In the genomic region with DNA sequence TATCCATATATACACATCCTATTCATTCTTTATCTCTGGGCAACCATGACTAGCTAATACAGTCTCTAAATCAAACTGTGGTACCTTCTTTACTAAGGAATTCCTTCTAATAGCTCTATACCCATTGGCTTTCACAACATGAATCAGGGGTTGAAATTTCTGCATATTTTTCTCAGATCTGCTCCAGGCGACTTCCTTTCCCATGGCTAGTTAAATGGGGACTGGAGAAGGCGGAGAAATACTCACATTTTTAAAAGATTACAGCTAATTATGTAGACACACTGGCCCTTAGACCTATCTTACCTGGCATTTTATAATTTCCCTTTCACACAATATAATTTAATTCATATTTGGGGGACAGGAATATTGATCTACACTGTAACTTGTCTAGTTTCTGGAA, we compare ENCODE assay signal across 22 cellular contexts. TPM values are rescaled to one million over a fixed set of nuclear protein-coding genes. Genes with fewer than 3 reads are reported as not detected.
DNase-seq lines count a peak whose midpoint lies in the region; ATAC-seq and TF ChIP-seq lines count a peak whose summit lies in the region.
"Had no signal": no experiment of that assay in that cellular context is flagged by ENCODE, and none has a peak within 500 bp of the region (broad histone marks: within the 10 kb centered on the region; RNA-seq: fewer than 3 reads in every experiment).

No MANE protein-coding gene starts in this region.

- H3K4me2 ChIP-seq in SK-N-SH (no peak overlapping the region), mesendoderm (ENCODE audit: low read length) (no peak overlapping the region)

- H3K23ac ChIP-seq in mesendoderm (ENCODE audit: low read length), result no peak overlapping the region

- peak overlapping the region; percentile 32 for H3K4me3 Mint-ChIP-seq in stimulated activated naive CD8-positive, alpha-beta T cell treated with anti-CD3 and anti-CD28 coated beads, Interleukin-15, Interleukin-2, amounts not matched to agents 100 ng/mL and 50 ng/mL, for 24 hours

- no peak overlapping the region for H3K9ac ChIP-seq in SK-N-SH
- H3K9ac ChIP-seq in mesendoderm (ENCODE audit: low read length), result no peak overlapping the region

- CTCF ChIA-PET in SK-N-SH (lab: Yijun Ruan, JAX), result no interaction called here

- H3K56ac ChIP-seq in mesendoderm (ENCODE audit: low read length), result no peak overlapping the region

- no peak overlapping the region for H2BK5ac ChIP-seq in mesendoderm (ENCODE audit: low read length)

- no peak for TF ChIP-seq CTCF in SK-N-SH (IDR thresholded peaks at IDR 0.05)

- POLR2A ChIA-PET in SK-N-SH (lab: Yijun Ruan, JAX), result no interaction called here

- H3K18ac ChIP-seq in mesendoderm (ENCODE audit: low read length), result no peak overlapping the region

- no peaks in the 10 kb centered on the region for H3K9me2 ChIP-seq in SK-N-SH

- TF ChIP-seq EP300 in SK-N-SH (IDR thresholded peaks at IDR 0.05; ENCODE audit: borderline replicate concordance in 1 of 2, low read depth in 1 of 2, low read length in 1 of 2), result no peak

- peaks cover 12% of the 10 kb centered on the region for H3F3A ChIP-seq in SK-N-SH (replicated peaks; ENCODE audit: insufficient read depth)

- H3K4me1 ChIP-seq in SK-N-SH (ENCODE audit: control insufficient read depth in 1 of 2, insufficient read depth in 2 of 2, low read depth in 1 of 2, low read length in 1 of 2), result peaks cover 5 to 18% of the 10 kb centered on the region in 2 experiments; a peak in 2 of 4 replicates
- H3K4me1 ChIP-seq in mesendoderm (ENCODE audit: control insufficient read depth, low read depth, low read length), result no peaks in the 10 kb centered on the region
- H3K4me1 ChIP-seq: prostate gland had no signal

- 94% methylated on average over 2 of the region's 2 CpGs for WGBS in SK-N-SH (ENCODE audit: low lambda C conversion rate)
- WGBS in mesendoderm (ENCODE audit: extremely low coverage, insufficient coverage, low lambda C conversion rate), result no CpG with 5 or more reads among the region's 2 CpGs

- H4K8ac ChIP-seq in mesendoderm (ENCODE audit: low read depth, low read length), result no peak overlapping the region

- TF ChIP-seq RAD21 in SK-N-SH (IDR thresholded peaks at IDR 0.05; ENCODE audit: low read length), result no peak

- no peak overlapping the region for H3K4ac ChIP-seq in mesendoderm (ENCODE audit: low read depth, low read length)

- DNase-seq in SK-N-SH (no peak), mesendoderm (peak; percentile 13), left colon (no peak), SKM-1 treated with dmso at 0.1 percent for 144 hours (lab: John Stamatoyannopoulos, UW; ENCODE audit: unreplicated experiment) (no peak), NCI-H82 treated with DMSO at 0.1 percent for 48 hours (lab: John Stamatoyannopoulos, UW; ENCODE audit: unreplicated experiment) (no peak)
- DNase-seq in stimulated activated naive CD8-positive, alpha-beta T cell treated with anti-CD3 and anti-CD28 coated beads, Interleukin-15, Interleukin-2, amounts not matched to agents 100 U/mL and 50 U/mL, for 24 hours, result no peak
- DNase-seq: activated CD8-positive, alpha-beta memory T cell treated with anti-CD3 and anti-CD28 coated beads for 24 hours; GDM1; H9; heart right ventricle; NCI-H1105; NCI-H1930; NCI-H524 treated with DMSO at 0.1 percent for 48 hours; NK-92 treated with Interleukin-12 subunit alpha and Interleukin-12 subunit beta, amount 100 ng/mL, for 24 hours; SHP77; stimulated activated naive CD8-positive, alpha-beta T cell treated with anti-CD3 and anti-CD28 coated beads, Interleukin-15, amount 100 ng/mL, for 72 hours had no signal

- no peaks in the 10 kb centered on the region for H4K20me1 ChIP-seq in SK-N-SH (ENCODE audit: insufficient read depth)

- H3K79me2 ChIP-seq in SK-N-SH (ENCODE audit: insufficient read depth) (peaks cover 23% of the 10 kb centered on the region; the same call in 1 of the 2 replicates), mesendoderm (ENCODE audit: control insufficient read depth, insufficient read depth, low read length) (no peaks in the 10 kb centered on the region)

- H3K79me1 ChIP-seq in mesendoderm (ENCODE audit: low read length), result peaks cover 2% of the 10 kb centered on the region

- no peak overlapping the region for H2AK5ac ChIP-seq in mesendoderm (ENCODE audit: low read length)

- peaks cover 0 to 6% of the 10 kb centered on the region in 2 experiments for H3K36me3 ChIP-seq in SK-N-SH (replicated peaks in 1 of 2; ENCODE audit: control insufficient read depth in 1 of 2, insufficient read depth in 2 of 2, low read length in 1 of 2)
- no peaks in the 10 kb centered on the region for H3K36me3 ChIP-seq in mesendoderm (ENCODE audit: control insufficient read depth, insufficient read depth, low read length)
- H3K36me3 ChIP-seq: ascending aorta, heart right ventricle, neutrophil, prostate gland had no signal

- H3K9me3 ChIP-seq in SK-N-SH, result no peaks in the 10 kb centered on the region
- H3K9me3 ChIP-seq: ascending aorta, heart right ventricle, neutrophil, prostate gland had no signal

- no peaks in the 10 kb centered on the region for H3K9me3 Mint-ChIP-seq in stimulated activated naive CD8-positive, alpha-beta T cell treated with anti-CD3 and anti-CD28 coated beads, Interleukin-15, Interleukin-2, amounts not matched to agents 100 ng/mL and 50 ng/mL, for 24 hours
- H3K9me3 Mint-ChIP-seq: H9; stimulated activated naive CD8-positive, alpha-beta T cell treated with anti-CD3 and anti-CD28 coated beads, Interleukin-15, amount 100 ng/mL, for 72 hours had no signal

- intact Hi-C loops in left colon (cut with DNase I, micrococcal nuclease), result no loop called here

- H3K27me3 Mint-ChIP-seq in stimulated activated naive CD8-positive, alpha-beta T cell treated with anti-CD3 and anti-CD28 coated beads, Interleukin-15, Interleukin-2, amounts not matched to agents 100 ng/mL and 50 ng/mL, for 24 hours, result no peaks in the 10 kb centered on the region
- H3K27me3 Mint-ChIP-seq: stimulated activated naive CD8-positive, alpha-beta T cell treated with anti-CD3 and anti-CD28 coated beads, Interleukin-15, amount 100 ng/mL, for 72 hours had no signal

- H2BK15ac ChIP-seq in mesendoderm (replicated peaks; ENCODE audit: low read depth), result no peak overlapping the region

- H3K27ac ChIP-seq in SK-N-SH (ENCODE audit: low read depth in 2 of 2, low read length in 1 of 2), result no peak overlapping the region
- H3K27ac ChIP-seq in mesendoderm (ENCODE audit: low read depth, low read length), result no peak overlapping the region
- H3K27ac ChIP-seq: ascending aorta had no signal

- no peak overlapping the region for H3K27ac Mint-ChIP-seq in stimulated activated naive CD8-positive, alpha-beta T cell treated with anti-CD3 and anti-CD28 coated beads, Interleukin-15, Interleukin-2, amounts not matched to agents 100 ng/mL and 50 ng/mL, for 24 hours
- H3K27ac Mint-ChIP-seq: H9 had no signal

- peak overlapping the region; percentile 93; the same call in 1 of the 2 replicates for H2AFZ ChIP-seq in SK-N-SH (ENCODE audit: low read depth)

- H3K27me3 ChIP-seq in SK-N-SH (ENCODE audit: insufficient read depth), result no peaks in the 10 kb centered on the region
- no peaks in the 10 kb centered on the region for H3K27me3 ChIP-seq in mesendoderm (ENCODE audit: insufficient read depth, low read length, poor library complexity)
- H3K27me3 ChIP-seq: ascending aorta, heart right ventricle, neutrophil had no signal

- H2BK120ac ChIP-seq in mesendoderm (ENCODE audit: low read depth, low read length), result no peak overlapping the region

- H4K5ac ChIP-seq in mesendoderm (ENCODE audit: low read length), result no peak overlapping the region

- H3K4me3 ChIP-seq in SK-N-SH (ENCODE audit: low read depth in 2 of 2, low read length in 1 of 2) (no peak overlapping the region), mesendoderm (ENCODE audit: low read length) (no peak overlapping the region)
- H3K4me3 ChIP-seq: lung had no signal

- H3K36me3 Mint-ChIP-seq in stimulated activated naive CD8-positive, alpha-beta T cell treated with anti-CD3 and anti-CD28 coated beads, Interleukin-15, Interleukin-2, amounts not matched to agents 100 ng/mL and 50 ng/mL, for 24 hours (ENCODE audit: low read depth), result no peaks in the 10 kb centered on the region

- no peak for ATAC-seq in SK-N-SH treated with all-trans-retinoic acid at 6 μM for 48 hours
- no peak for ATAC-seq in stimulated activated naive CD8-positive, alpha-beta T cell treated with anti-CD3 and anti-CD28 coated beads, Interleukin-15, Interleukin-2, amounts not matched to agents 100 U/mL and 50 U/mL, for 24 hours
- ATAC-seq in left colon, result no peak

- peaks cover 20% of the 10 kb centered on the region for H3K4me1 Mint-ChIP-seq in stimulated activated naive CD8-positive, alpha-beta T cell treated with anti-CD3 and anti-CD28 coated beads, Interleukin-15, Interleukin-2, amounts not matched to agents 100 ng/mL and 50 ng/mL, for 24 hours (ENCODE audit: low read depth)

TF ChIP-seq in SK-N-SH, 30 proteins besides CTCF, POLR2A, EP300 and RAD21 (continues in another document):
- no peak for TF ChIP-seq ELF1 (IDR thresholded peaks at IDR 0.05)
- no peak for TF ChIP-seq SMC3 (IDR thresholded peaks at IDR 0.05; ENCODE audit: low read depth, low read length)
- no peak for TF ChIP-seq GATA2 (CRISPR knock-in tag; IDR thresholded peaks at IDR 0.05)
- no peak for TF ChIP-seq RFX5 (IDR thresholded peaks at IDR 0.05; ENCODE audit: low read length)
- TF ChIP-seq GABPA (IDR thresholded peaks at IDR 0.05; ENCODE audit: low read depth), result no peak
- no peak for TF ChIP-seq RCOR1 (IDR thresholded peaks at IDR 0.05; ENCODE audit: low read length)
- no peak for TF ChIP-seq CHD2 (IDR thresholded peaks at IDR 0.05; ENCODE audit: low read length, partially characterized antibody)

TF ChIP-seq in SK-N-SH treated with all-trans-retinoic acid at 6 μM for 48 hours, 23 proteins besides CTCF, POLR2A, EP300 and RAD21 (continues in another document):
- TF ChIP-seq CREB5 (CRISPR knock-in tag; IDR thresholded peaks at IDR 0.05; ENCODE audit: low read depth), result no peak

RNA-seq across cellular contexts. Expression of gene CDKN3, which starts 1.1 kb away (rescaled TPM):
- 25.5 and 26.7 TPM in 2 replicates for polyA plus RNA-seq in SK-N-SH (2012; rRNA removed)
- 31.7 and 39.2 TPM in 2 replicates for polyA plus RNA-seq in SK-N-SH (2012; cell fraction: cytosol; rRNA removed)
- polyA plus RNA-seq in SK-N-SH (2012; cell fraction: nucleus; rRNA removed), result 3.9 and 5.2 TPM in 2 replicates
- 128 TPM for polyA plus RNA-seq in mesendoderm (2013, experiment 1 of 2)
- polyA plus RNA-seq in mesendoderm (2013, experiment 2 of 2), result 129 TPM
- total RNA-seq in left colon, result 10 to 100 TPM in 1 of 2 donors, 1 to 10 TPM in 1; 6.3 to 12.8 TPM
- total RNA-seq: ascending aorta had no signal

RNA-seq across cellular contexts. Expression of gene CNIH1, which starts 45.5 kb away (rescaled TPM):
- 145 and 292 TPM in 2 replicates for polyA plus RNA-seq in SK-N-SH (2012; rRNA removed)
- polyA plus RNA-seq in SK-N-SH (2012; cell fraction: cytosol; rRNA removed), result 206 and 275 TPM in 2 replicates
- 41.0 and 57.4 TPM in 2 replicates for polyA plus RNA-seq in SK-N-SH (2012; cell fraction: nucleus; rRNA removed)
- 115 TPM for polyA plus RNA-seq in mesendoderm (2013, experiment 1 of 2)
- 116 TPM for polyA plus RNA-seq in mesendoderm (2013, experiment 2 of 2)
- total RNA-seq in left colon, result 100 to 1,000 TPM; 103 to 105 TPM
